In the genomic region with DNA sequence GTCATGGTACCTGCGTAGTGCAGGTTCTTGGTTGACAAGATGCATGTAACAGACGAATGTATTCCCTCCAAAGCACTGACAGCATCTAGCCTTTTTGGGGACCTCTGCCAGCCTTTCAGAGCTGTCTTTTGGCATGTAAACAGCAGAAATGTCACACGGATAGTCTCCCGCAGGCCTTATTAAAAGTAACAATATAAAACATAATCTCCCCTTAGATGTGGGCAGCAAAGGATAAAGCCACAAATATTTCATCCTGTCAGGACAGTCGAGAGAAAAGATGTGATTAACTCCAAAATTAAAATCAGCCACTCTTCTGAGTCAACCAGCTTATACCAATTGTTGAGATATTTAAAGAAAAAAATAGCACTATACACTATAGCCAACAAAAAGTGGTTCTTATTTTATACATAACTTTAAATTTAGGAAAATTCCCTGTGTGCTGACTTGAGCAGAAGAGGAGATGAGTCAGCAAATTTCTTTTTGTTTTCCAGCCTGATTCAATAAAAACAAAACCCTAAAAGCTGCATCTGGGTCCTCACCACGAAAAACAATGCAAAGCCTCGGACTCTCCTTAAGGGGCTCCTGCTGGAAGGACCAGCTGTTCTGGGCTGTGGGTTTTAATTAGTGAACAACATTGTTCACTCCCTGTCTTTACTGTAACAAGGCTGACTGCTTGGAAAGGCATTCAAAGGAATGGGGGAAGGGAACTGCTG, we compare ENCODE assay signal across 16 cellular contexts.
A peak's percentile ranks its signal among the peaks of the same experiment; 100 is the strongest.
DNase-seq lines count a peak whose midpoint lies in the region; ATAC-seq, FAIRE-seq and TF ChIP-seq lines count a peak whose summit lies in the region.
"Had no signal": no experiment of that assay in that cellular context is flagged by ENCODE, and none has a peak within 500 bp of the region (broad histone marks: within the 10 kb centered on the region; RNA-seq: fewer than 3 reads in every experiment).

No MANE protein-coding gene starts in this region.

- H3K4me3 ChIP-seq in GM23248: peak overlapping the region; percentile 15
- no peak overlapping the region for H3K4me3 ChIP-seq in fibroblast of mammary gland (ENCODE audit: control insufficient read depth, low read depth, low read length)
- no peak overlapping the region for H3K4me3 ChIP-seq in retinal pigment epithelial cell (ENCODE audit: low read length)
- H3K4me3 ChIP-seq: ovary had no signal

- peak overlapping the region; percentile 48 for H3K9ac ChIP-seq in GM23248

- no peak for TF ChIP-seq CTCF in fibroblast of mammary gland (conservative IDR thresholded peaks at IDR 0.05; ENCODE audit: control insufficient read depth, insufficient read depth, low read depth, low read length)
- TF ChIP-seq CTCF in retinal pigment epithelial cell (conservative IDR thresholded peaks at IDR 0.05; ENCODE audit: low read depth, low read length): no peak
- TF ChIP-seq CTCF in omental fat pad (IDR thresholded peaks at IDR 0.05): no peak

- WGBS in GM23248 (ENCODE audit: low coverage in 1 of 2, low lambda C conversion rate in 2 of 2, missing lambda C conversion rate in 2 of 2), 2 experiments: 24 to 28% methylated on average over 7 of the region's 7 CpGs

- no peaks in the 10 kb centered on the region for H3K36me3 Mint-ChIP-seq in activated naive CD4-positive, alpha-beta T cell treated with anti-CD3 and anti-CD28 coated beads, Interleukin-2, amount 10 ng/mL, durations not matched to agents 7 days and 5 days

- DNase-seq in GM23248 (peak; percentile 69), fibroblast of mammary gland (ENCODE audit: low read depth) (peak; percentile 80), retinal pigment epithelial cell (ENCODE audit: low read depth) (peak; percentile 48), omental fat pad (ENCODE audit: low spot score) (no peak), H54 (ENCODE audit: insufficient read length, low spot score) (no peak)
- DNase-seq in activated naive CD4-positive, alpha-beta T cell treated with anti-CD3 and anti-CD28 coated beads, Interleukin-2, amount 10 ng/mL, durations not matched to agents 7 days and 5 days: no peak
- DNase-seq: activated B cell treated with CpG ODN at 0.5 μM for 24 hours; activated gamma-delta T cell; DMS79; effector memory CD8-positive, alpha-beta T cell; ovary had no signal

- ATAC-seq in SK-N-SH treated with all-trans-retinoic acid at 6 μM for 48 hours (peak; percentile 79), omental fat pad (ENCODE audit: low FRiP score) (no peak), HG02642 (IDR thresholded peaks at IDR 0.05; ENCODE audit: poor library complexity, unreplicated experiment) (no peak)
- ATAC-seq: effector memory CD8-positive, alpha-beta T cell; HCT116 had no signal

- H3K79me2 ChIP-seq in GM23248 (ENCODE audit: insufficient read depth): no peaks in the 10 kb centered on the region

- peaks cover 18% of the 10 kb centered on the region for H3K4me1 ChIP-seq in GM23248 (ENCODE audit: insufficient read depth)

- H3K27me3 ChIP-seq in GM23248 (replicated peaks; ENCODE audit: insufficient read depth): no peaks in the 10 kb centered on the region
- H3K27me3 ChIP-seq: ovary had no signal

- no peaks in the 10 kb centered on the region for H3K27me3 Mint-ChIP-seq in activated naive CD4-positive, alpha-beta T cell treated with anti-CD3 and anti-CD28 coated beads, Interleukin-2, amount 10 ng/mL, durations not matched to agents 7 days and 5 days
- H3K27me3 Mint-ChIP-seq: activated B cell treated with CpG ODN at 0.5 μM for 24 hours; effector memory CD8-positive, alpha-beta T cell had no signal

- no peak overlapping the region for H3K27ac Mint-ChIP-seq in activated naive CD4-positive, alpha-beta T cell treated with anti-CD3 and anti-CD28 coated beads, Interleukin-2, amount 10 ng/mL, durations not matched to agents 7 days and 5 days
- H3K27ac Mint-ChIP-seq: activated B cell treated with CpG ODN at 0.5 μM for 24 hours; effector memory CD8-positive, alpha-beta T cell had no signal

- no peaks in the 10 kb centered on the region for H3K9me2 ChIP-seq in GM23248 (ENCODE audit: insufficient read depth)

- H3K4me2 ChIP-seq in GM23248 (ENCODE audit: unreplicated experiment): peak overlapping the region; percentile 56

- TF ChIP-seq POLR2A in H54 (IDR thresholded peaks at IDR 0.05; ENCODE audit: low read depth, low read length): no peak

- peak overlapping the region; percentile 51 for H3K27ac ChIP-seq in GM23248
- H3K27ac ChIP-seq: HL-60 had no signal

- peaks cover 7% of the 10 kb centered on the region for H3K9me3 Mint-ChIP-seq in activated naive CD4-positive, alpha-beta T cell treated with anti-CD3 and anti-CD28 coated beads, Interleukin-2, amount 10 ng/mL, durations not matched to agents 7 days and 5 days

- H3F3A ChIP-seq in GM23248 (ENCODE audit: insufficient read depth): peaks cover 50% of the 10 kb centered on the region

- H3K9me3 ChIP-seq in GM23248 (ENCODE audit: low read depth): no peaks in the 10 kb centered on the region
- H3K9me3 ChIP-seq: ovary had no signal

- H3K4me1 Mint-ChIP-seq in activated naive CD4-positive, alpha-beta T cell treated with anti-CD3 and anti-CD28 coated beads, Interleukin-2, amount 10 ng/mL, durations not matched to agents 7 days and 5 days: no peaks in the 10 kb centered on the region
- H3K4me1 Mint-ChIP-seq: activated B cell treated with CpG ODN at 0.5 μM for 24 hours had no signal

- no peaks in the 10 kb centered on the region for H4K20me1 ChIP-seq in GM23248 (ENCODE audit: insufficient read depth)

- no peak overlapping the region for H3K4me3 Mint-ChIP-seq in activated naive CD4-positive, alpha-beta T cell treated with anti-CD3 and anti-CD28 coated beads, Interleukin-2, amount 10 ng/mL, durations not matched to agents 7 days and 5 days
- H3K4me3 Mint-ChIP-seq: activated B cell treated with CpG ODN at 0.5 μM for 24 hours; effector memory CD8-positive, alpha-beta T cell had no signal

- H3K36me3 ChIP-seq in GM23248 (ENCODE audit: low read depth): peaks cover 13% of the 10 kb centered on the region
- H3K36me3 ChIP-seq: ovary had no signal

- H2AFZ ChIP-seq in GM23248: 0 out of 2 replicates have a peak overlapping the region, but pooled peaks have one; percentile 8

- FAIRE-seq in H54 (lab: Jason Lieb, UNC): no peak
- FAIRE-seq: islet of Langerhans had no signal

- in situ Hi-C loops in GM23248 (cut with MboI): no loop called here

- CTCF ChIA-PET in activated naive CD4-positive, alpha-beta T cell treated with anti-CD3 and anti-CD28 coated beads, Interleukin-2, amount 10 ng/mL, durations not matched to agents 7 days and 5 days (lab: Charles Lee): no interaction called here

TF ChIP-seq in SK-N-SH treated with all-trans-retinoic acid at 6 μM for 48 hours, 23 proteins besides CTCF, POLR2A, EP300 and RAD21:
- TF ChIP-seq ZFP3 (CRISPR knock-in tag; IDR thresholded peaks at IDR 0.05) (no peak), CSDC2 (CRISPR knock-in tag; IDR thresholded peaks at IDR 0.05) (0 out of 2 replicates have a peak, but pooled peaks have one; percentile 40)

Comparison
In these comparisons a context has a peak if more than half of its experiments do, and no peak if none do; other contexts are left out.
1. DNase-seq: peak in GM23248 (single experiment), fibroblast of mammary gland (single experiment) and retinal pigment epithelial cell (single experiment); none in omental fat pad (single experiment), activated naive CD4-positive, alpha-beta T cell treated with anti-CD3 and anti-CD28 coated beads, Interleukin-2, amount 10 ng/mL, durations not matched to agents 7 days and 5 days (single experiment) and H54 (single experiment).